In the genomic region with DNA sequence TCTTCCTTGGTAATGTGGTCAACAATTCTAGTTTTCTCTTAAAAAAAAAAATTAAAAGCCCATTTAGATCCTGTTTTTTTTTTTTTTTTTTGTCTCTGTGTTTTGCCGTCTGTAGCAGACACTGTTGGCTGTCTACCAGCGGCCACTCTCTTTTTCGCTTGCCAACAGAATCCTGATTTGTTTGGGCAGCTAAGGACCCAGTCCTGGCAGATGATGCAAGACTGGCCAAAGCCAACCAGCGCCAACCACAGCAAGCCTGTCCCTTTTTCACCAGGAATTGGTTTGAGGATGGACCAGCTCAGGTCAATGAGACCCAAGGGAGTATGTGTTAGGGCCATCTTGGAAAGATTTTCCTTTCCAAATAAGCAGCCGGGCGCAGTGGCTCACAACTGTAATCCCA, we compare ENCODE assay signal across 1 cellular context.
A peak's percentile ranks its signal among the peaks of the same experiment; 100 is the strongest.
TF ChIP-seq lines count a peak whose summit lies in the region.

No MANE protein-coding gene starts in this region.

TF ChIP-seq in K562, 482 proteins besides CTCF, POLR2A, EP300 and RAD21:
- TF ChIP-seq CEBPG (CRISPR knock-in tag; IDR thresholded peaks at IDR 0.05) (0 out of 2 replicates have a peak, but pooled peaks have one; percentile 13), CEBPG (tag; conservative IDR thresholded peaks at IDR 0.05 in 1 of 2, IDR thresholded peaks at IDR 0.05 in 1 of 2) (no peak)
- TF ChIP-seq, protein P1, sequence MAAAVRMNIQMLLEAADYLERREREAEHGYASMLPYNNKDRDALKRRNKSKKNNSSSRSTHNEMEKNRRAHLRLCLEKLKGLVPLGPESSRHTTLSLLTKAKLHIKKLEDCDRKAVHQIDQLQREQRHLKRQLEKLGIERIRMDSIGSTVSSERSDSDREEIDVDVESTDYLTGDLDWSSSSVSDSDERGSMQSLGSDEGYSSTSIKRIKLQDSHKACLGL (CRISPR knock-in tag; IDR thresholded peaks at IDR 0.05; ENCODE audit: borderline replicate concordance, poor library complexity, severe bottlenecking) = no peak
